ENCODE assay signal across 9 cellular contexts in genomic region chr15:48646364-48646763, GRCh38. TPM values are rescaled to one million over a fixed set of nuclear protein-coding genes. Genes with fewer than 3 reads are reported as not detected.
DNase-seq lines count a peak whose midpoint lies in the region; ATAC-seq and TF ChIP-seq lines count a peak whose summit lies in the region.
"Had no signal": no experiment of that assay in that cellular context is flagged by ENCODE, and none has a peak within 500 bp of the region (broad histone marks: within the 10 kb centered on the region; RNA-seq: fewer than 3 reads in every experiment).

No MANE protein-coding gene starts in this region.

- H3K4me3 ChIP-seq in cardiac muscle cell (peak overlapping the region; percentile 82), choroid plexus epithelial cell (ENCODE audit: low read depth, low read length) (peak overlapping the region; percentile 92), mucosa of stomach (ENCODE audit: low read length) (no peak overlapping the region), uterus (peak overlapping the region; percentile 60 to 91)

- ATAC-seq in HG03108 (IDR thresholded peaks at IDR 0.05; ENCODE audit: unreplicated experiment) (no peak), GM21447 (IDR thresholded peaks at IDR 0.05; ENCODE audit: unreplicated experiment) (no peak)

- DNase-seq in cardiac muscle cell (ENCODE audit: low read depth in 1 of 2, low spot score in 1 of 2) (no peak), cardiac septum (ENCODE audit: low spot score) (no peak), choroid plexus epithelial cell (ENCODE audit: low read depth) (no peak), uterus (peak in 1 of 2 donors; percentile 31)
- DNase-seq in activated T-cell treated with anti-CD3 and anti-CD28 coated beads, Interleukin-2, amount 50 U/mL, for 1 hour, result no peak
- DNase-seq: NK-92 treated with Interleukin-12 subunit alpha and Interleukin-12 subunit beta, amount 100 ng/mL, for 24 hours had no signal

- H3K9me3 ChIP-seq in cardiac muscle cell (ENCODE audit: low read depth) (no peaks in the 10 kb centered on the region), mucosa of stomach (ENCODE audit: control insufficient read depth, low read length) (no peaks in the 10 kb centered on the region), uterus (no peaks in the 10 kb centered on the region)

- H3K27me3 ChIP-seq in cardiac muscle cell, result peaks cover 48% of the 10 kb centered on the region
- peaks cover 24% of the 10 kb centered on the region for H3K27me3 ChIP-seq in mucosa of stomach (ENCODE audit: control insufficient read depth, insufficient read depth, low read length)
- no peaks in the 10 kb centered on the region for H3K27me3 ChIP-seq in uterus

- no peak for TF ChIP-seq POLR2A in uterus (IDR thresholded peaks at IDR 0.05)

- H3K36me3 ChIP-seq in cardiac muscle cell (no peaks in the 10 kb centered on the region), mucosa of stomach (ENCODE audit: control insufficient read depth, insufficient read depth, low read length) (no peaks in the 10 kb centered on the region), uterus (no peaks in the 10 kb centered on the region)

- H3K4me1 ChIP-seq in cardiac muscle cell (ENCODE audit: low read depth), result no peaks in the 10 kb centered on the region
- H3K4me1 ChIP-seq in mucosa of stomach (ENCODE audit: control insufficient read depth, insufficient read depth, low read length), result no peaks in the 10 kb centered on the region
- H3K4me1 ChIP-seq in uterus, result peaks cover 0 to 3% of the 10 kb centered on the region in 2 donors

- H3K27ac ChIP-seq in cardiac muscle cell, result no peak overlapping the region
- H3K27ac ChIP-seq in uterus, result peak overlapping the region; percentile 91 to 94

- intact Hi-C loops in cardiac septum (cut with DNase I), result loop anchor here (5.0 to 10.0 kb wide), 3 partner anchors 82 to 289 kb away; no protein-coding TSS in a partner anchor
- intact Hi-C loops in uterus (cut with DNase I; ENCODE audit: low total_unique reads), result no loop called here

- TF ChIP-seq CTCF in cardiac muscle cell (IDR thresholded peaks at IDR 0.05; ENCODE audit: low read depth, low read length) (no peak), choroid plexus epithelial cell (conservative IDR thresholded peaks at IDR 0.05; ENCODE audit: low read depth, low read length) (no peak), uterus (IDR thresholded peaks at IDR 0.05) (no peak)

- peak overlapping the region; percentile 62 for H3K9ac ChIP-seq in mucosa of stomach (ENCODE audit: low read length)

RNA-seq across cellular contexts. Expression of gene FBN1, which starts 0.9 kb away (rescaled TPM):
- total RNA-seq in cardiac muscle cell (5.3 and 6.0 TPM in 2 replicates), cardiac septum (32.1 TPM), uterus (100 to 1,000 TPM in 1 of 4 donors, 10 to 100 TPM in 3; 76.3 to 584 (median 95.8) TPM)
- 1.7 and 2.1 TPM in 2 replicates for polyA plus RNA-seq in cardiac muscle cell
